14 cellular contexts compared by ENCODE assay signal in genomic region chr1:101408212-101409042, GRCh38.
A peak's percentile ranks its signal among the peaks of the same experiment; 100 is the strongest.
DNase-seq lines count a peak whose midpoint lies in the region; ATAC-seq and TF ChIP-seq lines count a peak whose summit lies in the region.
"Had no signal": no experiment of that assay in that cellular context is flagged by ENCODE, and none has a peak within 500 bp of the region (broad histone marks: within the 10 kb centered on the region; RNA-seq: fewer than 3 reads in every experiment).

No MANE protein-coding gene starts in this region.

- no peaks in the 10 kb centered on the region for H3K27me3 Mint-ChIP-seq in memory B cell

- no peaks in the 10 kb centered on the region for H3K4me1 ChIP-seq in ascending aorta

- no peaks in the 10 kb centered on the region for H3K36me3 Mint-ChIP-seq in memory B cell

- no peak overlapping the region for H3K4me3 ChIP-seq in ascending aorta

- intact Hi-C loops in ascending aorta (cut with DNase I), result no loop called here

- no peaks in the 10 kb centered on the region for H3K36me3 ChIP-seq in ascending aorta

- no peaks in the 10 kb centered on the region for H3K9me3 Mint-ChIP-seq in memory B cell
- H3K9me3 Mint-ChIP-seq: activated T-helper 1 cell treated with anti-CD3 and anti-CD28 coated beads, Interleukin-12 subunit alpha, Interleukin-12 subunit beta, Interleukin-2, Interleukin-4 antibody, amounts not matched to agents 30 ng/mL and 10 ng/mL and 1 ng/mL, durations not matched to agents 14 hours and 24 hours and 36 hours; stimulated activated naive CD8-positive, alpha-beta T cell treated with anti-CD3 and anti-CD28 coated beads, Interleukin-15, Interleukin-2, amounts not matched to agents 100 ng/mL and 50 ng/mL, for 24 hours had no signal

- H3K9me3 ChIP-seq in ascending aorta, result no peaks in the 10 kb centered on the region

- H3K27ac ChIP-seq in ascending aorta, result no peak overlapping the region
- H3K27ac ChIP-seq: VCaP had no signal

- DNase-seq in memory B cell (ENCODE audit: low spot score in 2 of 2), result no peak
- DNase-seq in HCEC 1CT, result no peak
- no peak for DNase-seq in NCI-H524 treated with DMSO at 0.1 percent for 48 hours (lab: John Stamatoyannopoulos, UW)
- DNase-seq in ascending aorta (ENCODE audit: low spot score in 2 of 2), result no peak
- no peak for DNase-seq in LoVo (ENCODE audit: low spot score)
- DNase-seq: Calu3, KBM-7 had no signal

- peak overlapping the region; percentile 62 for H3K27ac Mint-ChIP-seq in memory B cell
- H3K27ac Mint-ChIP-seq: activated T-helper 1 cell treated with anti-CD3 and anti-CD28 coated beads, Interleukin-12 subunit alpha, Interleukin-12 subunit beta, Interleukin-2, Interleukin-4 antibody, amounts not matched to agents 30 ng/mL and 10 ng/mL and 1 ng/mL, durations not matched to agents 14 hours and 24 hours and 36 hours; stimulated activated naive CD8-positive, alpha-beta T cell treated with anti-CD3 and anti-CD28 coated beads, Interleukin-15, Interleukin-2, amounts not matched to agents 100 ng/mL and 50 ng/mL, for 24 hours had no signal

- ATAC-seq in GM18909 (IDR thresholded peaks at IDR 0.05; ENCODE audit: poor library complexity, unreplicated experiment), result peak; percentile 16
- peak; percentile 26 for ATAC-seq in GM21723 (IDR thresholded peaks at IDR 0.05; ENCODE audit: unreplicated experiment)
- peak; percentile 7 for ATAC-seq in HG03135 (IDR thresholded peaks at IDR 0.05; ENCODE audit: unreplicated experiment)
- peak; percentile 37 for ATAC-seq in memory B cell (ENCODE audit: low read depth)
- ATAC-seq: Right ventricle myocardium inferior had no signal

- peaks cover 41% of the 10 kb centered on the region for H3K4me1 Mint-ChIP-seq in memory B cell

- no peak for TF ChIP-seq CTCF in ascending aorta (IDR thresholded peaks at IDR 0.05)

- no peaks in the 10 kb centered on the region for H3K27me3 ChIP-seq in ascending aorta

- peak overlapping the region; percentile 4 for H3K4me3 Mint-ChIP-seq in memory B cell
- H3K4me3 Mint-ChIP-seq: activated T-helper 1 cell treated with anti-CD3 and anti-CD28 coated beads, Interleukin-12 subunit alpha, Interleukin-12 subunit beta, Interleukin-2, Interleukin-4 antibody, amounts not matched to agents 30 ng/mL and 10 ng/mL and 1 ng/mL, durations not matched to agents 14 hours and 24 hours and 36 hours; stimulated activated naive CD8-positive, alpha-beta T cell treated with anti-CD3 and anti-CD28 coated beads, Interleukin-15, Interleukin-2, amounts not matched to agents 100 ng/mL and 50 ng/mL, for 24 hours had no signal
